ENCODE assay signal across 14 cellular contexts in the genomic region with DNA sequence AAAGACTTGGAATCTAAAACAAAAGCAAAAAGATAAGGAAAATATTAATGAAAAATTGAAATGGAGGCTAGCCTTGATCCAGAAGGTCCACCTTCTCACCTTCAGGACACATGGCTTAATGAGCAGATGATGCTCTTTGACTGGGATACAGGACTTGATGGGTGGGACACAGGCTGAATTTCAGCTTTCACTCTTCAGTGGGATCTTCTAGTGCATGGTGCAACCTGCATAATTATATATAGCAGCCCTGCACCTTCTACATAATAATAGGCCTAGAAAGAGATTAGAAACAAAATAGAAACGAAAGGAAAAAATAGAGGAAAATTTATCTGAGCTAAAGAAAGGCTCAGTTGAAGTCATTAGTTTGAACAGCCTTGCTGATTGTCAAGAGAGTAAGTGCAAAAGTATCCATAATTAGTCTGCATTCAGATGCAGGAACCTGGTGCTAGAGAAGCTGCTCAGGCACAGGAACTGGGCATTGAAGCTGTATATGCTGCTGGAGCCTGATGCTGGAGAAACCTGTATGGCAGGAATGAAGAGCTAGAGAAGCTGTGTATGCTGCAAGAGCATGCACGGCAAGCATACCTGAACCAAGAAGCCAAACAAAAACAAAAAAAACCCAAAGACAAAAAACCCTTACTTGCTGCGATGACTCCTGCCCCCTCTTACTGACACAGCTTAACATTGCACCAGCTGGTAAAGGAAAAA. TPM values are rescaled to one million over a fixed set of nuclear protein-coding genes. Genes with fewer than 3 reads are reported as not detected.
DNase-seq lines count a peak whose midpoint lies in the region; ATAC-seq, FAIRE-seq and TF ChIP-seq lines count a peak whose summit lies in the region.
"Had no signal": no experiment of that assay in that cellular context is flagged by ENCODE, and none has a peak within 500 bp of the region (broad histone marks: within the 10 kb centered on the region; RNA-seq: fewer than 3 reads in every experiment).

No MANE protein-coding gene starts in this region.

- H2AFZ ChIP-seq in H1 (ENCODE audit: low read length) = no peak overlapping the region

- no peak for TF ChIP-seq POLR2A in H1 (IDR thresholded peaks at IDR 0.05; ENCODE audit: control extremely low read depth in 1 of 2, low read depth in 2 of 2, low read length in 2 of 2)
- no peak for TF ChIP-seq POLR2A in GM18505 (IDR thresholded peaks at IDR 0.05; ENCODE audit: borderline replicate concordance, extremely low read depth, insufficient read depth, insufficient read length)
- no peak for TF ChIP-seq POLR2A in testis (IDR thresholded peaks at IDR 0.05)

- H3K23me2 ChIP-seq in H1 (ENCODE audit: low read depth, low read length) = no peaks in the 10 kb centered on the region

- H4K5ac ChIP-seq in H1 (ENCODE audit: insufficient read length, low read depth, low read length) = no peak overlapping the region

- H3K23ac ChIP-seq in H1 (ENCODE audit: insufficient read length) = no peak overlapping the region

- ATAC-seq in mucosa of descending colon = peak; percentile 67
- ATAC-seq in GM18505 (IDR thresholded peaks at IDR 0.05; ENCODE audit: unreplicated experiment) = no peak
- ATAC-seq in HG02973 (IDR thresholded peaks at IDR 0.05; ENCODE audit: unreplicated experiment) = no peak
- ATAC-seq in GM21723 (IDR thresholded peaks at IDR 0.05; ENCODE audit: unreplicated experiment) = no peak

- no peak overlapping the region for H2BK5ac ChIP-seq in H1 (ENCODE audit: low read depth, low read length)

- peaks cover 0 to 3% (median 0%) of the 10 kb centered on the region in 4 experiments; a peak in 1 of 8 replicates for H3K36me3 ChIP-seq in H1 (ENCODE audit: control insufficient read depth in 2 of 4, insufficient read depth in 4 of 4, low read length in 3 of 4)
- no peaks in the 10 kb centered on the region for H3K36me3 ChIP-seq in mucosa of descending colon (ENCODE audit: low read depth)
- H3K36me3 ChIP-seq in testis (ENCODE audit: low read depth, missing control alignments) = no peaks in the 10 kb centered on the region

- no peak overlapping the region for H4K8ac ChIP-seq in H1 (ENCODE audit: extremely low read depth, insufficient read depth, low read length)

- H2BK12ac ChIP-seq in H1 (ENCODE audit: low read depth, low read length) = no peak overlapping the region

- POLR2A ChIA-PET in H1 (lab: Charles Lee; ENCODE audit: partially characterized antibody) = interaction anchor here (0.6 to 1.5 kb wide), 4 partner anchors 9 to 371 kb away, joined by 3 to 4 read pairs (median 3); a partner anchor contains a TSS

- no peak overlapping the region for H2AK5ac ChIP-seq in H1 (ENCODE audit: low read depth, low read length)

- 19% methylated on average over 3 of the region's 3 CpGs; no CpG with 5 or more reads in 1 of the 2 experiments for WGBS in H1 (ENCODE audit: extremely low coverage in 1 of 2, insufficient coverage in 1 of 2, insufficient read length in 1 of 2, insufficient replicate concordance in 2 of 2, low coverage in 1 of 2, low lambda C conversion rate in 2 of 2, missing lambda C conversion rate in 1 of 2), 2 experiments
- 55 to 56% methylated on average over 3 of the region's 3 CpGs for WGBS in testis, 2 donors

- H3K27me3 ChIP-seq in H1 (replicated peaks in 1 of 4; ENCODE audit: control insufficient read depth in 3 of 4, extremely low read depth in 1 of 4, insufficient read depth in 3 of 4, low read length in 3 of 4) = no peaks in the 10 kb centered on the region
- H3K27me3 ChIP-seq in testis = no peaks in the 10 kb centered on the region

- H3K14ac ChIP-seq in H1 (ENCODE audit: insufficient read length) = no peak overlapping the region

- peak; percentile 17 for DNase-seq in DMS53 treated with DMSO at 0.1 percent for 48 hours (lab: John Stamatoyannopoulos, UW; ENCODE audit: unreplicated experiment)
- DNase-seq in LNCaP clone FGC (ENCODE audit: low read depth) = peak; percentile 87
- no peak for DNase-seq in H1 (ENCODE audit: low read depth in 1 of 2, low spot score in 2 of 2)
- peak in 1 of 3 donors; percentile 19 for DNase-seq in mucosa of descending colon
- DNase-seq in testis = no peak
- DNase-seq: activated naive CD8-positive, alpha-beta T cell treated with anti-CD3 and anti-CD28 coated beads, Interleukin-2, amount 10 ng/mL, durations not matched to agents 7 days and 5 days; NCI-H1048; stimulated activated CD4-positive, alpha-beta T cell treated with anti-CD3 and anti-CD28 coated beads, Interleukin-4, amount 100 ng/mL, for 1 hour; T1000 had no signal

- H3K27ac ChIP-seq in H1 (ENCODE audit: low read depth, low read length) (0 out of 2 replicates have a peak overlapping the region, but pooled peaks have one; percentile 33), testis (no peak overlapping the region)
- H3K27ac ChIP-seq: C4-2B had no signal

- no peak overlapping the region; a peak in 1 of 7 replicates for H3K9ac ChIP-seq in H1 (replicated peaks in 1 of 4; ENCODE audit: extremely low read depth in 1 of 4, low read depth in 3 of 4, low read length in 3 of 4)

- H3K79me1 ChIP-seq in H1 (ENCODE audit: low read depth, low read length) = no peaks in the 10 kb centered on the region; the same call in 1 of the 2 replicates

- no peaks in the 10 kb centered on the region; a peak in 1 of 4 replicates for H3K9me3 ChIP-seq in H1 (ENCODE audit: insufficient read depth in 2 of 2, low read depth in 1 of 2, low read length in 1 of 2)
- peaks cover 3% of the 10 kb centered on the region for H3K9me3 ChIP-seq in mucosa of descending colon
- H3K9me3 ChIP-seq in testis = no peaks in the 10 kb centered on the region

- intact Hi-C loops in mucosa of descending colon (cut with DNase I, micrococcal nuclease) = no loop called here
- intact Hi-C loops in testis (cut with DNase I; ENCODE audit: low total_unique reads) = no loop called here

- no peak overlapping the region for H3K4ac ChIP-seq in H1 (replicated peaks; ENCODE audit: insufficient read length, low read depth, low read length)

- H2BK120ac ChIP-seq in H1 (replicated peaks; ENCODE audit: low read depth, low read length) = no peak overlapping the region

- no peak overlapping the region for H2BK15ac ChIP-seq in H1 (ENCODE audit: low read length)

- TF ChIP-seq CTCF in LNCaP clone FGC (IDR thresholded peaks at IDR 0.05; ENCODE audit: control insufficient read depth, extremely low read depth, insufficient read depth) (no peak), H1 (IDR thresholded peaks at IDR 0.05; ENCODE audit: control extremely low read depth in 1 of 3, insufficient read depth in 1 of 3, low read depth in 1 of 3, low read length in 3 of 3) (no peak), mucosa of descending colon (IDR thresholded peaks at IDR 0.05) (no peak), testis (IDR thresholded peaks at IDR 0.05) (no peak)

- peak overlapping the region; percentile 40 to 64 for H3K4me2 ChIP-seq in H1 (ENCODE audit: insufficient read depth in 1 of 2, low read depth in 2 of 2, low read length in 2 of 2)

- H3K4me1 ChIP-seq in H1 (replicated peaks in 1 of 4; ENCODE audit: control insufficient read depth in 3 of 4, insufficient read depth in 4 of 4, low read length in 3 of 4) = peaks cover 0 to 7% (median 5%) of the 10 kb centered on the region in 4 experiments; a peak in 3 of 7 replicates
- H3K4me1 ChIP-seq in mucosa of descending colon (ENCODE audit: low read depth) = peaks cover 19% of the 10 kb centered on the region
- peaks cover 3% of the 10 kb centered on the region for H3K4me1 ChIP-seq in testis

- peak; percentile 68 for FAIRE-seq in H1 (lab: Jason Lieb, UNC)

- no peak overlapping the region for H3K18ac ChIP-seq in H1 (ENCODE audit: extremely low read depth, low read length)

- 0 out of 4 replicates have a peak, but pooled peaks of 1 of the 2 experiments have one; percentile 5 for TF ChIP-seq RAD21 in H1 (IDR thresholded peaks at IDR 0.05 in 1 of 2, conservative IDR thresholded peaks at IDR 0.05 in 1 of 2; ENCODE audit: low read depth in 2 of 2, low read length in 2 of 2)

- H3K4me3 ChIP-seq in LNCaP clone FGC (ENCODE audit: low read depth, low read length) (no peak overlapping the region), H1 (ENCODE audit: extremely low read depth in 1 of 4, insufficient read depth in 2 of 4, low read depth in 3 of 4, low read length in 4 of 4) (peak overlapping the region in 2 of 4 experiments; percentile 1 to 20; a peak in 2 of 8 replicates), mucosa of descending colon (no peak overlapping the region), testis (no peak overlapping the region)
- H3K4me3 ChIP-seq: lung had no signal

- no peak overlapping the region for H4K91ac ChIP-seq in H1 (replicated peaks; ENCODE audit: insufficient read length, low read length)

- peaks cover 13 to 88% of the 10 kb centered on the region in 2 experiments for H3K79me2 ChIP-seq in H1 (ENCODE audit: control insufficient read depth in 1 of 2, insufficient read depth in 2 of 2, low read length in 2 of 2)

- CTCF ChIA-PET in H1 (lab: Charles Lee; ENCODE audit: partially characterized antibody) = interaction anchor here (1.2 to 1.9 kb wide), 2 partner anchors 9 to 24 kb away, joined by 4 to 7 read pairs; no protein-coding TSS in a partner anchor

- no peak overlapping the region for H3K56ac ChIP-seq in H1 (replicated peaks; ENCODE audit: insufficient read length, low read depth, low read length)

- 0 out of 3 replicates have a peak, but pooled peaks of 1 of the 2 experiments have one; percentile 12 for TF ChIP-seq EP300 in H1 (IDR thresholded peaks at IDR 0.05; ENCODE audit: borderline replicate concordance in 1 of 2, low read depth in 2 of 2, low read length in 2 of 2)

- H2BK20ac ChIP-seq in H1 (ENCODE audit: low read length) = no peak overlapping the region

- H4K20me1 ChIP-seq in H1 (replicated peaks in 1 of 2; ENCODE audit: control insufficient read depth in 1 of 2, insufficient read depth in 2 of 2, low read length in 2 of 2) = peaks cover 0 to 2% of the 10 kb centered on the region in 2 experiments

TF ChIP-seq in H1, 55 proteins besides CTCF, POLR2A, EP300 and RAD21 (continues in another document):
- TF ChIP-seq GABPA (IDR thresholded peaks at IDR 0.05; ENCODE audit: borderline replicate concordance, insufficient read depth, low read length) (no peak), SIX5 (IDR thresholded peaks at IDR 0.05; ENCODE audit: low read depth, low read length) (no peak), SP1 (IDR thresholded peaks at IDR 0.05; ENCODE audit: low read depth, low read length) (peak; percentile 55; the same call in 1 of the 2 replicates)

RNA-seq across cellular contexts. Expression of a gene that starts 19.4 kb away (rescaled TPM):
- 45.9 and 50.9 TPM in 2 replicates for total RNA-seq in H1 (2021; fragmentation: NEBNext Ultra II Directional; extraction: Animal tissue kit (Norgen Biotek cat#: 25700))
- 16.8 and 22.3 TPM in 2 replicates for polyA plus RNA-seq in H1 (2011; rRNA removed)
- polyA plus RNA-seq in H1 (2011; cell fraction: cytosol; rRNA removed) = 22.4 TPM
- 18.0 TPM for polyA plus RNA-seq in H1 (2011; cell fraction: nucleus; rRNA removed)
- 22.2 to 39.8 TPM (median 31.8 TPM) in 4 replicates for polyA plus RNA-seq in H1 (2012, experiment 1 of 2)
- 1.6 TPM for polyA plus RNA-seq in H1 (2012, experiment 2 of 2)
- polyA plus RNA-seq in H1 (2013, experiment 1 of 2) = 22.2 TPM
- 20.6 TPM for polyA plus RNA-seq in H1 (2013, experiment 2 of 2)
- polyA minus RNA-seq in H1 (2011; rRNA and poly(A)+ RNA removed) = 122 and 137 TPM in 2 replicates
- polyA minus RNA-seq in H1 (2011; cell fraction: cytosol; rRNA and poly(A)+ RNA removed) = 26.1 TPM
- 126 TPM for polyA minus RNA-seq in H1 (2011; cell fraction: nucleus; rRNA and poly(A)+ RNA removed)
- 10 to 100 TPM; 41.5 to 66.1 (median 47.1) TPM for total RNA-seq in mucosa of descending colon
- 10 to 100 TPM; 82.4 to 87.9 TPM for total RNA-seq in testis
- polyA plus RNA-seq in testis (ENCODE audit: insufficient read depth, low read depth, low replicate concordance) = 42.1 TPM

Comparison
In these comparisons a context has a peak if more than half of its experiments do, and no peak if none do; other contexts are left out.
1. DNase-seq: peak in DMS53 treated with DMSO at 0.1 percent for 48 hours (single experiment) and LNCaP clone FGC (single experiment); none in H1 (0 of 2) and testis (single experiment).